In genomic region chr1:112722601-112723510, GRCh38 we compare ENCODE assay signal across 8 cellular contexts. TPM values are rescaled to one million over a fixed set of nuclear protein-coding genes. Genes with fewer than 3 reads are reported as not detected.
DNase-seq lines count a peak whose midpoint lies in the region; ATAC-seq, FAIRE-seq and TF ChIP-seq lines count a peak whose summit lies in the region.

No MANE protein-coding gene starts in this region.

- H3K27me3 ChIP-seq in HUES6 (ENCODE audit: control insufficient read depth, insufficient read depth, low read length) (peaks cover 43% of the 10 kb centered on the region), adipocyte (replicated peaks; ENCODE audit: control insufficient read depth, insufficient read depth, low read length) (no peaks in the 10 kb centered on the region), HepG2 (ENCODE audit: control insufficient read depth in 1 of 2, insufficient read depth in 2 of 2, low read length in 2 of 2) (peaks cover 1 to 36% of the 10 kb centered on the region in 2 experiments; a peak in 4 of 5 replicates)

- POLR2A ChIA-PET in HepG2 (lab: Yijun Ruan, JAX): no interaction called here

- H2AFZ ChIP-seq in HepG2 (ENCODE audit: low read length): no peak overlapping the region

- CTCF ChIA-PET in HepG2 (lab: Yijun Ruan, JAX; ENCODE audit: low intra/inter-chr PET ratio, low total read pairs): interaction anchor here (1.9 kb wide), 1 partner anchor 82 kb away, joined by 7 read pairs; no protein-coding TSS in a partner anchor

- no peak for TF ChIP-seq POLR2A in HepG2 (IDR thresholded peaks at IDR 0.05; ENCODE audit: insufficient read depth in 1 of 2, low read depth in 2 of 2, low read length in 2 of 2)

- peak; percentile 65 for ATAC-seq in HepG2
- ATAC-seq in GM18498 (IDR thresholded peaks at IDR 0.05; ENCODE audit: unreplicated experiment): no peak
- no peak for ATAC-seq in HG03432 (IDR thresholded peaks at IDR 0.05; ENCODE audit: unreplicated experiment)
- no peak for ATAC-seq in HG02981 (IDR thresholded peaks at IDR 0.05; ENCODE audit: unreplicated experiment)

- H4K20me1 ChIP-seq in HepG2 (ENCODE audit: insufficient read depth, low read length): no peaks in the 10 kb centered on the region

- 10% methylated on average over 9 of the region's 35 CpGs for WGBS in HepG2 (ENCODE audit: low lambda C conversion rate)

- 0 out of 2 replicates have a peak, but pooled peaks cover 1% of the 10 kb centered on the region for H3K9me3 ChIP-seq in HUES6 (ENCODE audit: control insufficient read depth, insufficient read depth, low read depth, low read length)
- no peaks in the 10 kb centered on the region for H3K9me3 ChIP-seq in adipocyte (ENCODE audit: control insufficient read depth, low read length)
- no peaks in the 10 kb centered on the region for H3K9me3 ChIP-seq in HepG2 (ENCODE audit: low read length)

- no peak for TF ChIP-seq CTCF in HepG2 (CRISPR knock-in tag; IDR thresholded peaks at IDR 0.05)

- H3K4me2 ChIP-seq in HepG2 (ENCODE audit: low read depth, low read length): peak overlapping the region; percentile 84

- H3K79me2 ChIP-seq in HepG2 (ENCODE audit: insufficient read depth, low read length): no peaks in the 10 kb centered on the region

- H3K27ac ChIP-seq in HUES6 (ENCODE audit: low read depth, low read length): no peak overlapping the region
- H3K27ac ChIP-seq in HepG2 (ENCODE audit: extremely low read length, insufficient read depth, low read length): no peak overlapping the region

- intact Hi-C loops in HepG2 (cut with micrococcal nuclease; ENCODE audit: unreplicated experiment): no loop called here

- DNase-seq in AML-193 (lab: John Stamatoyannopoulos, UW): peak; percentile 33
- DNase-seq in adipocyte (ENCODE audit: low read depth): peak; percentile 45
- DNase-seq in HepG2 (ENCODE audit: low spot score): no peak
- DNase-seq in T1000 (lab: John Stamatoyannopoulos, UW): no peak

- H3K4me1 ChIP-seq in HUES6 (ENCODE audit: control insufficient read depth, insufficient read depth, low read length) (peaks cover 21% of the 10 kb centered on the region), adipocyte (ENCODE audit: control insufficient read depth, insufficient read depth, low read length) (peaks cover 5% of the 10 kb centered on the region), HepG2 (ENCODE audit: insufficient read depth, low read length) (peaks cover 18% of the 10 kb centered on the region)

- no peak for TF ChIP-seq RAD21 in HepG2 (CRISPR knock-in tag; IDR thresholded peaks at IDR 0.05)

- no peaks in the 10 kb centered on the region for H3K36me3 ChIP-seq in HUES6 (ENCODE audit: control insufficient read depth, insufficient read depth, low read length)
- no peaks in the 10 kb centered on the region for H3K36me3 ChIP-seq in adipocyte (ENCODE audit: control insufficient read depth, insufficient read depth, low read length, severe bottlenecking)
- no peaks in the 10 kb centered on the region for H3K36me3 ChIP-seq in HepG2 (replicated peaks in 1 of 2; ENCODE audit: control insufficient read depth in 1 of 2, insufficient read depth in 2 of 2, low read length in 2 of 2)

- in situ Hi-C loops in HepG2 (cut with HindIII; ENCODE audit: extremely low pct_ligation_motif_present, low pct_unique_long_range_greater_than_20kb): loop anchor here (25.0 kb wide), 1 partner anchor 314 kb away; no protein-coding TSS in a partner anchor

- FAIRE-seq in HepG2 (lab: Jason Lieb, UNC): no peak

- TF ChIP-seq EP300 in HepG2 (IDR thresholded peaks at IDR 0.05; ENCODE audit: low read depth in 2 of 2, low read length in 2 of 2): no peak
- TF ChIP-seq EP300 in HepG2 (CRISPR knock-in tag; IDR thresholded peaks at IDR 0.05; ENCODE audit: borderline replicate concordance): no peak

- H3K9ac ChIP-seq in HUES6 (ENCODE audit: low read length) (peak overlapping the region; percentile 51), adipocyte (ENCODE audit: low read length) (no peak overlapping the region), HepG2 (ENCODE audit: insufficient read depth, low read depth, low read length) (no peak overlapping the region; the same call in 1 of the 2 replicates)

- no TSS peak for BruUV-seq in HepG2 (replicated peaks; lab: Mats Ljungman, UMichigan)

- peak overlapping the region; percentile 56 for H3K4me3 ChIP-seq in HUES6 (ENCODE audit: low read depth, low read length)
- no peak overlapping the region for H3K4me3 ChIP-seq in adipocyte (ENCODE audit: low read length)
- peak overlapping the region; percentile 40 to 65 (median 41); a peak in 5 of 6 replicates for H3K4me3 ChIP-seq in HepG2 (replicated peaks in 1 of 3; ENCODE audit: insufficient read depth in 1 of 3, low read depth in 2 of 3, low read length in 3 of 3)

RNA-seq across cellular contexts. Expression of gene PPM1J, which starts 7.7 kb away (rescaled TPM):
- 0.07 TPM in 1 of 2 replicates, not detected in the other for total RNA-seq in HepG2 (2016; rRNA removed; fragmentation: Illumina TruSeq; extraction: Trizol)
- not detected in 2 replicates for total RNA-seq in HepG2 (2016; cell fraction: cytosol; rRNA removed; fragmentation: Illumina TruSeq; extraction: Trizol; ENCODE audit: low read depth)
- total RNA-seq in HepG2 (2016; cell fraction: insoluble cytoplasmic fraction; rRNA removed; fragmentation: Illumina TruSeq; extraction: Trizol): 0.09 and 0.11 TPM in 2 replicates
- 0.12 TPM in 1 of 2 replicates, not detected in the other for total RNA-seq in HepG2 (2016; cell fraction: membrane; rRNA removed; fragmentation: Illumina TruSeq; extraction: Trizol)
- total RNA-seq in HepG2 (2016; cell fraction: nucleus; rRNA removed; fragmentation: Illumina TruSeq; extraction: Trizol): not detected in 2 replicates
- polyA plus RNA-seq in HepG2 (2011; rRNA removed): 0.22 and 0.50 TPM in 2 replicates
- 0.36 and 0.40 TPM in 2 replicates for polyA plus RNA-seq in HepG2 (2011; cell fraction: cytosol; rRNA removed)
- polyA plus RNA-seq in HepG2 (2011; cell fraction: nucleus; rRNA removed): 1.2 TPM in 2 replicates
- polyA plus RNA-seq in HepG2 (2012): 0.32 and 0.37 TPM in 2 replicates
- not detected in 2 replicates for polyA plus RNA-seq in HepG2 (2016; cell fraction: cytosol; fragmentation: Illumina TruSeq; extraction: Trizol; ENCODE audit: low read depth)
- not detected in 2 replicates for polyA plus RNA-seq in HepG2 (2016; cell fraction: insoluble cytoplasmic fraction; fragmentation: Illumina TruSeq; extraction: Trizol; ENCODE audit: low read depth)
- 0.09 TPM in 1 of 2 replicates, not detected in the other for polyA plus RNA-seq in HepG2 (2016; cell fraction: membrane; fragmentation: Illumina TruSeq; extraction: Trizol; ENCODE audit: low read depth)
- not detected in 2 replicates for polyA plus RNA-seq in HepG2 (2016; cell fraction: nucleus; fragmentation: Illumina TruSeq; extraction: Trizol; ENCODE audit: insufficient read depth, low read depth)
- polyA minus RNA-seq in HepG2 (2011; rRNA and poly(A)+ RNA removed; ENCODE audit: low replicate concordance): 0.30 and 0.49 TPM in 2 replicates
- not detected in 2 replicates for polyA minus RNA-seq in HepG2 (2011; cell fraction: cytosol; rRNA and poly(A)+ RNA removed)
- polyA minus RNA-seq in HepG2 (2011; cell fraction: nucleus; rRNA and poly(A)+ RNA removed): not detected in 2 replicates

RNA-seq across cellular contexts. Expression of gene RHOC, which starts 15.9 kb away (rescaled TPM):
- 64.3 and 67.4 TPM in 2 replicates for total RNA-seq in HepG2 (2016; rRNA removed; fragmentation: Illumina TruSeq; extraction: Trizol)
- 40.7 and 41.9 TPM in 2 replicates for total RNA-seq in HepG2 (2016; cell fraction: cytosol; rRNA removed; fragmentation: Illumina TruSeq; extraction: Trizol; ENCODE audit: low read depth)
- 68.8 and 78.0 TPM in 2 replicates for total RNA-seq in HepG2 (2016; cell fraction: insoluble cytoplasmic fraction; rRNA removed; fragmentation: Illumina TruSeq; extraction: Trizol)
- 52.1 and 54.9 TPM in 2 replicates for total RNA-seq in HepG2 (2016; cell fraction: membrane; rRNA removed; fragmentation: Illumina TruSeq; extraction: Trizol)
- total RNA-seq in HepG2 (2016; cell fraction: nucleus; rRNA removed; fragmentation: Illumina TruSeq; extraction: Trizol): 31.5 and 32.7 TPM in 2 replicates
- polyA plus RNA-seq in HepG2 (2011; rRNA removed): 182 and 203 TPM in 2 replicates
- polyA plus RNA-seq in HepG2 (2011; cell fraction: cytosol; rRNA removed): 242 and 267 TPM in 2 replicates
- 113 and 161 TPM in 2 replicates for polyA plus RNA-seq in HepG2 (2011; cell fraction: nucleus; rRNA removed)
- polyA plus RNA-seq in HepG2 (2012): 110 and 146 TPM in 2 replicates
- 46.2 and 50.8 TPM in 2 replicates for polyA plus RNA-seq in HepG2 (2016; cell fraction: cytosol; fragmentation: Illumina TruSeq; extraction: Trizol; ENCODE audit: low read depth)
- polyA plus RNA-seq in HepG2 (2016; cell fraction: insoluble cytoplasmic fraction; fragmentation: Illumina TruSeq; extraction: Trizol; ENCODE audit: low read depth): 85.4 and 98.1 TPM in 2 replicates
- polyA plus RNA-seq in HepG2 (2016; cell fraction: membrane; fragmentation: Illumina TruSeq; extraction: Trizol; ENCODE audit: low read depth): 52.0 and 55.8 TPM in 2 replicates
- 65.0 and 66.7 TPM in 2 replicates for polyA plus RNA-seq in HepG2 (2016; cell fraction: nucleus; fragmentation: Illumina TruSeq; extraction: Trizol; ENCODE audit: insufficient read depth, low read depth)
- 93.1 and 215 TPM in 2 replicates for polyA minus RNA-seq in HepG2 (2011; rRNA and poly(A)+ RNA removed; ENCODE audit: low replicate concordance)
- 55.3 and 74.0 TPM in 2 replicates for polyA minus RNA-seq in HepG2 (2011; cell fraction: cytosol; rRNA and poly(A)+ RNA removed)
- 47.8 and 64.6 TPM in 2 replicates for polyA minus RNA-seq in HepG2 (2011; cell fraction: nucleus; rRNA and poly(A)+ RNA removed)

RNA-seq across cellular contexts. Expression of gene MOV10, which starts 48.4 kb away (rescaled TPM):
- 38.0 and 56.4 TPM in 2 replicates for total RNA-seq in HepG2 (2016; rRNA removed; fragmentation: Illumina TruSeq; extraction: Trizol)
- total RNA-seq in HepG2 (2016; cell fraction: cytosol; rRNA removed; fragmentation: Illumina TruSeq; extraction: Trizol; ENCODE audit: low read depth): 8.9 and 12.9 TPM in 2 replicates
- total RNA-seq in HepG2 (2016; cell fraction: insoluble cytoplasmic fraction; rRNA removed; fragmentation: Illumina TruSeq; extraction: Trizol): 38.3 and 56.0 TPM in 2 replicates
- 16.5 and 18.1 TPM in 2 replicates for total RNA-seq in HepG2 (2016; cell fraction: membrane; rRNA removed; fragmentation: Illumina TruSeq; extraction: Trizol)
- total RNA-seq in HepG2 (2016; cell fraction: nucleus; rRNA removed; fragmentation: Illumina TruSeq; extraction: Trizol): 73.8 and 86.8 TPM in 2 replicates
- 58.2 and 70.6 TPM in 2 replicates for polyA plus RNA-seq in HepG2 (2011; rRNA removed)
- polyA plus RNA-seq in HepG2 (2011; cell fraction: cytosol; rRNA removed): 29.1 and 29.4 TPM in 2 replicates
- 312 and 401 TPM in 2 replicates for polyA plus RNA-seq in HepG2 (2011; cell fraction: nucleus; rRNA removed)
- polyA plus RNA-seq in HepG2 (2012): 49.6 and 55.9 TPM in 2 replicates
- polyA plus RNA-seq in HepG2 (2016; cell fraction: cytosol; fragmentation: Illumina TruSeq; extraction: Trizol; ENCODE audit: low read depth): 11.5 and 13.4 TPM in 2 replicates
- 53.0 and 64.1 TPM in 2 replicates for polyA plus RNA-seq in HepG2 (2016; cell fraction: insoluble cytoplasmic fraction; fragmentation: Illumina TruSeq; extraction: Trizol; ENCODE audit: low read depth)
- polyA plus RNA-seq in HepG2 (2016; cell fraction: membrane; fragmentation: Illumina TruSeq; extraction: Trizol; ENCODE audit: low read depth): 20.2 and 20.9 TPM in 2 replicates
- polyA plus RNA-seq in HepG2 (2016; cell fraction: nucleus; fragmentation: Illumina TruSeq; extraction: Trizol; ENCODE audit: insufficient read depth, low read depth): 253 and 261 TPM in 2 replicates
- 73.5 and 79.2 TPM in 2 replicates for polyA minus RNA-seq in HepG2 (2011; rRNA and poly(A)+ RNA removed; ENCODE audit: low replicate concordance)
- 22.2 and 39.1 TPM in 2 replicates for polyA minus RNA-seq in HepG2 (2011; cell fraction: cytosol; rRNA and poly(A)+ RNA removed)
- 92.0 and 96.2 TPM in 2 replicates for polyA minus RNA-seq in HepG2 (2011; cell fraction: nucleus; rRNA and poly(A)+ RNA removed)

Comparison
In these comparisons a context has a peak if more than half of its experiments do, and no peak if none do; other contexts are left out.
1. DNase-seq: peak in AML-193 (2 of 2) and adipocyte (single experiment); none in HepG2 (single experiment) and T1000 (single experiment).